ENCODE assay signal across 9 cellular contexts in genomic region chr13:21557995-21558394, GRCh38. TPM values are rescaled to one million over a fixed set of nuclear protein-coding genes. Genes with fewer than 3 reads are reported as not detected.
A peak's percentile ranks its signal among the peaks of the same experiment; 100 is the strongest.
DNase-seq lines count a peak whose midpoint lies in the region; ATAC-seq, FAIRE-seq and TF ChIP-seq lines count a peak whose summit lies in the region.
"Had no signal": no experiment of that assay in that cellular context is flagged by ENCODE, and none has a peak within 500 bp of the region (broad histone marks: within the 10 kb centered on the region; RNA-seq: fewer than 3 reads in every experiment).

No MANE protein-coding gene starts in this region.

- no peak for ATAC-seq in Panc1
- ATAC-seq in HG03457 (IDR thresholded peaks at IDR 0.05; ENCODE audit: unreplicated experiment): no peak
- ATAC-seq in HG02623 (IDR thresholded peaks at IDR 0.05; ENCODE audit: unreplicated experiment): no peak

- POLR2A ChIA-PET in BJ (lab: Charles Lee) (no interaction called here), Panc1 (lab: Charles Lee) (no interaction called here)

- no peak overlapping the region for H3K4me3 ChIP-seq in BJ (ENCODE audit: low read depth, low read length)
- H3K4me3 ChIP-seq in Panc1 (ENCODE audit: low read depth in 2 of 2, low read length in 2 of 2): no peak overlapping the region

- BruUV-seq in Panc1 (replicated peaks; lab: Mats Ljungman, UMichigan): no TSS peak

- TF ChIP-seq CTCF in BJ (IDR thresholded peaks at IDR 0.05; ENCODE audit: insufficient read depth, low read depth, low read length) (peak; percentile 56), GM12872 (IDR thresholded peaks at IDR 0.05; ENCODE audit: insufficient read depth, low read depth, low read length) (peak; percentile 56), Panc1 (IDR thresholded peaks at IDR 0.05) (peak; percentile 60)

- intact Hi-C loops in Panc1 (cut with micrococcal nuclease; ENCODE audit: unreplicated experiment): no loop called here

- H3K27me3 ChIP-seq in BJ (ENCODE audit: control insufficient read depth, insufficient read depth, low read length) (no peaks in the 10 kb centered on the region), Panc1 (ENCODE audit: control insufficient read depth, insufficient read depth, low read length) (no peaks in the 10 kb centered on the region)

- peaks cover 2% of the 10 kb centered on the region; the same call in 1 of the 2 replicates for H3K36me3 ChIP-seq in BJ (ENCODE audit: control insufficient read depth, insufficient read depth, low read length)
- no peaks in the 10 kb centered on the region; the same call in 1 of the 2 replicates for H3K36me3 ChIP-seq in Panc1 (ENCODE audit: control insufficient read depth, insufficient read depth, low read length)

- DNase-seq in BJ (ENCODE audit: low read depth) (no peak), Panc1 (ENCODE audit: low read depth, low spot score) (no peak), glomerular visceral epithelial cell (ENCODE audit: extremely low spot score) (peak; percentile 13), RCC 7860 (ENCODE audit: low spot score) (no peak)
- no peak for DNase-seq in activated CD4-positive, alpha-beta T cell treated with anti-CD3 and anti-CD28 coated beads for 48 hours
- DNase-seq: activated naive CD8-positive, alpha-beta T cell treated with anti-CD3 and anti-CD28 coated beads, Interleukin-2, amount 10 ng/mL, durations not matched to agents 7 days and 5 days had no signal

- no peaks in the 10 kb centered on the region for H3K9me3 ChIP-seq in Panc1 (ENCODE audit: control insufficient read depth, insufficient read depth, low read depth, low read length)

- CTCF ChIA-PET in BJ (lab: Yijun Ruan, JAX): interaction anchor here (0.8 to 1.8 kb wide), 6 partner anchors 9 to 78 kb away, joined by 3 to 10 read pairs (median 4); no protein-coding TSS in a partner anchor
- CTCF ChIA-PET in Panc1 (lab: Charles Lee): interaction anchor here (0.6 to 0.7 kb wide), 2 partner anchors 62 to 1506 kb away, joined by 3 read pairs; no protein-coding TSS in a partner anchor

- no peak overlapping the region for H3K27ac ChIP-seq in Panc1 (ENCODE audit: low read length)

- no peak for FAIRE-seq in RCC 7860 (lab: Jason Lieb, UNC)

- in situ Hi-C loops in Panc1 (cut with HindIII; ENCODE audit: low pct_unique_long_range_greater_than_20kb, low sequenced_read_pairs): no loop called here

- no peaks in the 10 kb centered on the region for H3K4me1 ChIP-seq in Panc1 (ENCODE audit: control insufficient read depth, insufficient read depth, low read length)

RNA-seq across cellular contexts. Expression of gene MICU2, which starts 46.0 kb away (rescaled TPM):
- polyA plus RNA-seq in BJ (2011; rRNA removed): 20.3 and 40.6 TPM in 2 replicates
- polyA minus RNA-seq in BJ (2011; rRNA and poly(A)+ RNA removed): 4.4 and 7.3 TPM in 2 replicates
- total RNA-seq in Panc1 (2021; ENCODE audit: unreplicated experiment): 24.2 TPM
- 19.4 TPM for polyA plus RNA-seq in Panc1 (2012; ENCODE audit: insufficient read length)
